In genomic region chr17:78759203-78759968, GRCh38 we compare ENCODE assay signal across 9 cellular contexts. TPM values are rescaled to one million over a fixed set of nuclear protein-coding genes. Genes with fewer than 3 reads are reported as not detected.
DNase-seq lines count a peak whose midpoint lies in the region; ATAC-seq and TF ChIP-seq lines count a peak whose summit lies in the region.
"Had no signal": no experiment of that assay in that cellular context is flagged by ENCODE, and none has a peak within 500 bp of the region (broad histone marks: within the 10 kb centered on the region; RNA-seq: fewer than 3 reads in every experiment).

No MANE protein-coding gene starts in this region.

- intact Hi-C loops in heart left ventricle (cut with DNase I), result no loop called here

- TF ChIP-seq CTCF in heart left ventricle (IDR thresholded peaks at IDR 0.05), result no peak

- WGBS in heart left ventricle, 4 donors, result 44 to 66% (median 51%) methylated on average over 10 to 11 of the region's 11 CpGs

- no peaks in the 10 kb centered on the region for H3K27me3 Mint-ChIP-seq in activated T-cell treated with anti-CD3 and anti-CD28 coated beads, Interleukin-2, amount 50 U/mL, for 4 hours (ENCODE audit: low read depth)

- no peaks in the 10 kb centered on the region for H3K27me3 ChIP-seq in heart left ventricle
- H3K27me3 ChIP-seq: adrenal gland had no signal

- CTCF ChIA-PET in HEK293T (lab: Yijun Ruan, JAX), result interaction anchor here (0.6 to 1.1 kb wide), 2 partner anchors 14 to 190 kb away, joined by 3 to 5 read pairs; no protein-coding TSS in a partner anchor

- peaks cover 6% of the 10 kb centered on the region for H3K36me3 Mint-ChIP-seq in activated T-cell treated with anti-CD3 and anti-CD28 coated beads, Interleukin-2, amount 50 U/mL, for 4 hours (ENCODE audit: insufficient read depth)

- H3K9me3 Mint-ChIP-seq in activated T-cell treated with anti-CD3 and anti-CD28 coated beads, Interleukin-2, amount 50 U/mL, for 4 hours, result no peaks in the 10 kb centered on the region

- DNase-seq in COLO668 (lab: John Stamatoyannopoulos, UW; ENCODE audit: unreplicated experiment), result peak; percentile 67
- peak; percentile 30 for DNase-seq in NCI-H524 treated with DMSO at 0.1 percent for 48 hours (lab: John Stamatoyannopoulos, UW)
- DNase-seq in activated T-cell treated with anti-CD3 and anti-CD28 coated beads, Interleukin-2, amount 50 U/mL, for 4 hours, result peak; percentile 46
- peak; percentile 48 to 76 (median 70) for DNase-seq in heart left ventricle
- peak; percentile 32 for DNase-seq in stimulated activated CD8-positive, alpha-beta memory T cell treated with anti-CD3 and anti-CD28 coated beads, Interleukin-12 subunit alpha, Interleukin-12 subunit beta, amount 100 ng/mL, for 4 hours (ENCODE audit: low read depth)
- no peak for DNase-seq in HEK293T (ENCODE audit: extremely low spot score)

- peak; percentile 63 for ATAC-seq in HG02973 (IDR thresholded peaks at IDR 0.05; ENCODE audit: unreplicated experiment)
- peak; percentile 66 to 74 for ATAC-seq in activated T-cell treated with anti-CD3 and anti-CD28 coated beads, Interleukin-2, amount 50 U/mL, for 4 hours
- ATAC-seq in heart left ventricle, result peak; percentile 64 to 84 (median 74)
- no peak for ATAC-seq in HG03039 (IDR thresholded peaks at IDR 0.05; ENCODE audit: unreplicated experiment)

- peak overlapping the region; percentile 66 for H3K4me3 Mint-ChIP-seq in activated T-cell treated with anti-CD3 and anti-CD28 coated beads, Interleukin-2, amount 50 U/mL, for 4 hours

- H3K4me1 Mint-ChIP-seq in activated T-cell treated with anti-CD3 and anti-CD28 coated beads, Interleukin-2, amount 50 U/mL, for 4 hours (ENCODE audit: low read depth), result peaks cover 82% of the 10 kb centered on the region

- peaks cover 0 to 87% (median 37%) of the 10 kb centered on the region in 12 donors for H3K4me1 ChIP-seq in heart left ventricle

- H3K36me3 ChIP-seq in heart left ventricle, result no peaks in the 10 kb centered on the region
- H3K36me3 ChIP-seq: adrenal gland had no signal

- peaks cover 0 to 6% (median 0%) of the 10 kb centered on the region in 12 donors for H3K9me3 ChIP-seq in heart left ventricle
- H3K9me3 ChIP-seq: adrenal gland had no signal

- H3K4me3 ChIP-seq in heart left ventricle, result peak overlapping the region in 1 of 12 donors; percentile 23
- H3K4me3 ChIP-seq: adrenal gland had no signal

- peak overlapping the region in 8 of 12 donors; percentile 2 to 82 (median 27) for H3K27ac ChIP-seq in heart left ventricle

- TF ChIP-seq POLR2A in heart left ventricle (IDR thresholded peaks at IDR 0.05), result no peak

- POLR2A ChIA-PET in HEK293T (lab: Yijun Ruan, JAX), result no interaction called here

TF ChIP-seq in HEK293T, 16 proteins besides CTCF, POLR2A, EP300 and RAD21:
- no peak for TF ChIP-seq ELF4 (IDR thresholded peaks at IDR 0.05)
- no peak for TF ChIP-seq LEF1 (IDR thresholded peaks at IDR 0.05; ENCODE audit: borderline replicate concordance)
- no peak for TF ChIP-seq BHLHE40 (IDR thresholded peaks at IDR 0.05; ENCODE audit: borderline replicate concordance)

RNA-seq across cellular contexts. Expression of gene CYTH1, which starts 22.7 kb away (rescaled TPM):
- 10 to 100 TPM; 55.9 to 99.3 (median 82.8) TPM for total RNA-seq in activated T-cell treated with anti-CD3 and anti-CD28 coated beads, Interleukin-2, amount 50 U/mL, for 4 hours
- total RNA-seq in heart left ventricle, result 10 to 100 TPM; 27.2 to 59.1 (median 31.2) TPM
- 10 to 100 TPM; 20.0 to 28.1 TPM for polyA plus RNA-seq in heart left ventricle
